9 cellular contexts compared by ENCODE assay signal in genomic region chr12:49189731-49190314, GRCh38. TPM values are rescaled to one million over a fixed set of nuclear protein-coding genes. Genes with fewer than 3 reads are reported as not detected.
DNase-seq lines count a peak whose midpoint lies in the region; ATAC-seq and TF ChIP-seq lines count a peak whose summit lies in the region.
"Had no signal": no experiment of that assay in that cellular context is flagged by ENCODE, and none has a peak within 500 bp of the region (broad histone marks: within the 10 kb centered on the region; RNA-seq: fewer than 3 reads in every experiment).

No MANE protein-coding gene starts in this region.

- no peak for ATAC-seq in activated CD8-positive, alpha-beta T cell treated with anti-CD3 and anti-CD28 coated beads for 36 hours
- ATAC-seq in left lung (no peak), GM21526 (IDR thresholded peaks at IDR 0.05; ENCODE audit: low FRiP score, unreplicated experiment) (no peak)

- no peaks in the 10 kb centered on the region for H3K9me3 Mint-ChIP-seq in activated naive CD4-positive, alpha-beta T cell treated with anti-CD3 and anti-CD28 coated beads for 36 hours
- no peaks in the 10 kb centered on the region for H3K9me3 Mint-ChIP-seq in activated CD8-positive, alpha-beta T cell treated with anti-CD3 and anti-CD28 coated beads for 36 hours

- POLR2A ChIA-PET in activated CD8-positive, alpha-beta T cell treated with anti-CD3 and anti-CD28 coated beads for 36 hours (lab: Charles Lee) = interaction anchor here (0.7 to 4.8 kb wide), 4 partner anchors 30 to 78 kb away, joined by 3 to 72 read pairs (median 6); partner anchors contain the start of genes TUBA1B and TUBA1C

- H3K4me3 ChIP-seq in left lung (peak overlapping the region in 1 of 2 donors; percentile 90), tibial artery (peak overlapping the region; percentile 93 to 98)

- H3K4me3 Mint-ChIP-seq in activated naive CD4-positive, alpha-beta T cell treated with anti-CD3 and anti-CD28 coated beads for 36 hours = peak overlapping the region; percentile 66
- H3K4me3 Mint-ChIP-seq in activated CD8-positive, alpha-beta T cell treated with anti-CD3 and anti-CD28 coated beads for 36 hours = peak overlapping the region; percentile 95

- intact Hi-C loops in activated naive CD4-positive, alpha-beta T cell treated with anti-CD3 and anti-CD28 coated beads for 36 hours (cut with micrococcal nuclease) = loop anchor here (1.0 to 10.0 kb wide), 9 partner anchors 11 to 1435 kb away; partner anchors contain the start of genes ARF3, CCNT1, DDX23 and KMT2D
- intact Hi-C loops in activated CD8-positive, alpha-beta T cell treated with anti-CD3 and anti-CD28 coated beads for 36 hours (cut with micrococcal nuclease) = loop anchor here (2.0 kb wide), 1 partner anchor 59 kb away; the partner anchor contains the start of gene TUBA1B
- intact Hi-C loops in left lung (cut with DNase I) (loop anchor here in 1 of 2 donors (10.0 kb wide), 1 partner anchor 55 kb away; the partner anchor contains the start of gene TUBA1B), tibial artery (cut with DNase I; ENCODE audit: low total_unique reads) (loop anchor here (2.0 kb wide), 1 partner anchor 45 kb away; no protein-coding TSS in a partner anchor)

- H3K36me3 Mint-ChIP-seq in activated naive CD4-positive, alpha-beta T cell treated with anti-CD3 and anti-CD28 coated beads for 36 hours (ENCODE audit: low read depth) = peaks cover 2% of the 10 kb centered on the region
- peaks cover 12% of the 10 kb centered on the region for H3K36me3 Mint-ChIP-seq in activated CD8-positive, alpha-beta T cell treated with anti-CD3 and anti-CD28 coated beads for 36 hours (ENCODE audit: low read depth)

- DNase-seq in activated naive CD4-positive, alpha-beta T cell treated with anti-CD3 and anti-CD28 coated beads for 36 hours = no peak
- DNase-seq in activated naive CD4-positive, alpha-beta T cell treated with anti-CD3 and anti-CD28 coated beads, Interleukin-2, amount 50 U/mL, for 16 hours = no peak
- no peak for DNase-seq in activated CD8-positive, alpha-beta T cell treated with anti-CD3 and anti-CD28 coated beads for 36 hours
- no peak for DNase-seq in left lung
- DNase-seq in tibial artery = no peak
- DNase-seq in T-helper 9 cell = no peak
- no peak for DNase-seq in NOMO-1 treated with dmso at 0.1 percent for 144 hours (lab: John Stamatoyannopoulos, UW; ENCODE audit: unreplicated experiment)
- DNase-seq: GF-D8 had no signal

- peaks cover 13% of the 10 kb centered on the region for H3K4me1 Mint-ChIP-seq in activated naive CD4-positive, alpha-beta T cell treated with anti-CD3 and anti-CD28 coated beads for 36 hours (ENCODE audit: low read depth)
- peaks cover 16% of the 10 kb centered on the region for H3K4me1 Mint-ChIP-seq in activated CD8-positive, alpha-beta T cell treated with anti-CD3 and anti-CD28 coated beads for 36 hours (ENCODE audit: low read depth)

- H3K27me3 ChIP-seq in left lung (no peaks in the 10 kb centered on the region), tibial artery (no peaks in the 10 kb centered on the region)

- peak overlapping the region; percentile 86 for H3K27ac Mint-ChIP-seq in activated naive CD4-positive, alpha-beta T cell treated with anti-CD3 and anti-CD28 coated beads for 36 hours
- H3K27ac Mint-ChIP-seq in activated CD8-positive, alpha-beta T cell treated with anti-CD3 and anti-CD28 coated beads for 36 hours = peak overlapping the region; percentile 97

- CTCF ChIA-PET in activated naive CD4-positive, alpha-beta T cell treated with anti-CD3 and anti-CD28 coated beads for 36 hours (lab: Charles Lee) = interaction anchor here (0.6 to 2.8 kb wide), 3 partner anchors 59 to 146 kb away, joined by 3 to 14 read pairs (median 3); partner anchors contain the start of gene TUBA1B
- CTCF ChIA-PET in activated CD8-positive, alpha-beta T cell treated with anti-CD3 and anti-CD28 coated beads for 36 hours (lab: Charles Lee) = interaction anchor here (0.6 to 3.0 kb wide), 7 partner anchors 12 to 125 kb away, joined by 3 to 8 read pairs (median 3); no protein-coding TSS in a partner anchor

- H3K27me3 Mint-ChIP-seq in activated naive CD4-positive, alpha-beta T cell treated with anti-CD3 and anti-CD28 coated beads for 36 hours (ENCODE audit: low read depth) = no peaks in the 10 kb centered on the region
- no peaks in the 10 kb centered on the region for H3K27me3 Mint-ChIP-seq in activated CD8-positive, alpha-beta T cell treated with anti-CD3 and anti-CD28 coated beads for 36 hours

- peaks cover 4 to 25% of the 10 kb centered on the region in 2 donors for H3K4me1 ChIP-seq in left lung
- peaks cover 0 to 19% (median 4%) of the 10 kb centered on the region in 4 donors for H3K4me1 ChIP-seq in tibial artery

- H3K9me3 ChIP-seq in left lung (no peaks in the 10 kb centered on the region), tibial artery (no peaks in the 10 kb centered on the region)

- no peak for TF ChIP-seq CTCF in activated CD8-positive, alpha-beta T cell treated with anti-CD3 and anti-CD28 coated beads for 36 hours (IDR thresholded peaks at IDR 0.05)
- TF ChIP-seq CTCF in left lung (IDR thresholded peaks at IDR 0.05) (no peak), tibial artery (IDR thresholded peaks at IDR 0.05) (no peak)

- H3K36me3 ChIP-seq in left lung (peaks cover 0 to 20% of the 10 kb centered on the region in 2 donors), tibial artery (peaks cover 10 to 20% (median 19%) of the 10 kb centered on the region in 3 donors)

- H3K27ac ChIP-seq in left lung (peak overlapping the region; percentile 100), tibial artery (peak overlapping the region; percentile 99 to 100)

RNA-seq across cellular contexts. Expression of gene TUBA1A, which starts 0.9 kb away (rescaled TPM):
- 10 to 100 TPM; 47.4 to 49.1 TPM for total RNA-seq in activated naive CD4-positive, alpha-beta T cell treated with anti-CD3 and anti-CD28 coated beads for 36 hours
- total RNA-seq in activated CD8-positive, alpha-beta T cell treated with anti-CD3 and anti-CD28 coated beads for 36 hours = 10 to 100 TPM; 70.6 to 71.2 TPM
- 100 to 1,000 TPM; 205 to 235 TPM for total RNA-seq in left lung

RNA-seq across cellular contexts. Expression of gene TUBA1B, which starts 58.6 kb away (rescaled TPM):
- total RNA-seq in activated naive CD4-positive, alpha-beta T cell treated with anti-CD3 and anti-CD28 coated beads for 36 hours = 1,000 to 10,000 TPM; 2,826 to 2,914 TPM
- total RNA-seq in activated CD8-positive, alpha-beta T cell treated with anti-CD3 and anti-CD28 coated beads for 36 hours = 1,000 to 10,000 TPM; 2,169 to 2,181 TPM
- total RNA-seq in left lung = 1,000 to 10,000 TPM in 1 of 2 donors, 100 to 1,000 TPM in 1; 603 to 1,153 TPM
